Comparison of ENCODE assay signal across 3 cellular contexts in the genomic region with DNA sequence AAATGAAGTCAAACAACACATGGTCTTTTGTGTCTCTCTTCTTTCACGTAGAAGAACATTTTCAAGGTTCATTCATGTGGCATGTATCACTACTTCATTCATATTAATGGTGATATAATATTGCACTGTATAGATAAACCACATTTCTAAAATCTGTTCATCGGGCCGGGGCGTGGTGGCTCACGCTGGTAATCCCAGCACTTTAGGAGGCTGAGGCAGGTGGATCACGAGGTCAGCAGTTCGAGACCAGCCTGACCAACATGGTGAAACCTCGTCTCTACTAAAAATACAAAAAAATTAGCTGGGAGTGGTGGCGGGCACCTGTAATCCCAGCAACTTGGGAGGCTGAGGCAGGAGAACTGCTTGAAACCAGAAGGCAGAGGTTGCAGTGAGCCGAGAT. TPM values are rescaled to one million over a fixed set of nuclear protein-coding genes. Genes with fewer than 3 reads are reported as not detected.
"Had no signal": no experiment of that assay in that cellular context is flagged by ENCODE, and none has a peak within 500 bp of the region (broad histone marks: within the 10 kb centered on the region; RNA-seq: fewer than 3 reads in every experiment).

No MANE protein-coding gene starts in this region.

RNA-seq across cellular contexts. Expression of gene CA14, which starts 29.3 kb away (rescaled TPM):
- total RNA-seq: subcutaneous adipose tissue, thoracic aorta, vagina had no signal
